ENCODE assay signal across 23 cellular contexts in genomic region chrX:9267415-9267814, GRCh38.
DNase-seq lines count a peak whose midpoint lies in the region; ATAC-seq, FAIRE-seq and TF ChIP-seq lines count a peak whose summit lies in the region.
"Had no signal": no experiment of that assay in that cellular context is flagged by ENCODE, and none has a peak within 500 bp of the region (broad histone marks: within the 10 kb centered on the region; RNA-seq: fewer than 3 reads in every experiment).

No MANE protein-coding gene starts in this region.

- H3K27me3 ChIP-seq in RWPE2 (ENCODE audit: insufficient read depth, poor library complexity, severe bottlenecking) (no peaks in the 10 kb centered on the region), HepG2 (ENCODE audit: control insufficient read depth in 1 of 2, insufficient read depth in 2 of 2, low read length in 2 of 2) (no peaks in the 10 kb centered on the region), ovary (no peaks in the 10 kb centered on the region)

- POLR2A ChIA-PET in HepG2 (lab: Yijun Ruan, JAX): no interaction called here
- POLR2A ChIA-PET in HEK293T (lab: Yijun Ruan, JAX): no interaction called here

- TF ChIP-seq EP300 in HepG2 (IDR thresholded peaks at IDR 0.05; ENCODE audit: low read depth in 2 of 2, low read length in 2 of 2) (peak in 1 of 2 experiments; percentile 70; a peak in 2 of 4 replicates), HepG2 (CRISPR knock-in tag; IDR thresholded peaks at IDR 0.05; ENCODE audit: borderline replicate concordance) (no peak), ovary (IDR thresholded peaks at IDR 0.05) (no peak)

- H3K9ac ChIP-seq in HepG2 (ENCODE audit: insufficient read depth, low read depth, low read length): no peak overlapping the region

- no peak overlapping the region for H2AFZ ChIP-seq in HepG2 (ENCODE audit: low read length)

- H3K79me2 ChIP-seq in HepG2 (ENCODE audit: insufficient read depth, low read length): no peaks in the 10 kb centered on the region

- peak; percentile 93 for FAIRE-seq in HepG2 (lab: Jason Lieb, UNC)
- FAIRE-seq: H54, HTR-8/SVneo, K562 had no signal

- TF ChIP-seq RAD21 in HepG2 (CRISPR knock-in tag; IDR thresholded peaks at IDR 0.05): no peak

- TF ChIP-seq POLR2A in HepG2 (IDR thresholded peaks at IDR 0.05; ENCODE audit: insufficient read depth in 1 of 2, low read depth in 2 of 2, low read length in 2 of 2) (no peak), ovary (IDR thresholded peaks at IDR 0.05) (no peak)

- H3K4me3 ChIP-seq in LNCaP clone FGC (ENCODE audit: low read depth, low read length) (no peak overlapping the region), RWPE2 (ENCODE audit: severe bottlenecking) (no peak overlapping the region), HepG2 (replicated peaks in 1 of 3; ENCODE audit: insufficient read depth in 1 of 3, low read depth in 2 of 3, low read length in 3 of 3) (no peak overlapping the region), ovary (no peak overlapping the region)
- H3K4me3 ChIP-seq: K562, SK-N-MC had no signal

- TF ChIP-seq CTCF in LNCaP clone FGC (IDR thresholded peaks at IDR 0.05; ENCODE audit: control insufficient read depth, extremely low read depth, insufficient read depth) (no peak), RWPE2 (IDR thresholded peaks at IDR 0.05; ENCODE audit: poor library complexity, severe bottlenecking) (no peak), HepG2 (CRISPR knock-in tag; IDR thresholded peaks at IDR 0.05) (no peak), ovary (IDR thresholded peaks at IDR 0.05) (no peak)

- 3% methylated on average over 6 of the region's 6 CpGs for WGBS in HepG2 (ENCODE audit: low lambda C conversion rate)
- WGBS in ovary, 3 donors: 50 to 52% (median 51%) methylated on average over 6 of the region's 6 CpGs

- intact Hi-C loops in HepG2 (cut with micrococcal nuclease; ENCODE audit: unreplicated experiment) (no loop called here), ovary (cut with DNase I) (no loop called here)

- no peaks in the 10 kb centered on the region for H3K4me1 ChIP-seq in RWPE2 (ENCODE audit: insufficient read depth, poor library complexity, severe bottlenecking)
- H3K4me1 ChIP-seq in HepG2 (ENCODE audit: insufficient read depth, low read length): peaks cover 29% of the 10 kb centered on the region
- no peaks in the 10 kb centered on the region for H3K4me1 ChIP-seq in ovary (ENCODE audit: insufficient read depth)

- peak; percentile 38; the same call in 1 of the 3 replicates for ATAC-seq in RWPE2 (ENCODE audit: low read depth)
- ATAC-seq in HepG2: peak; percentile 97
- ATAC-seq: K562, Right ventricle myocardium inferior, T-cell had no signal

- CTCF ChIA-PET in HepG2 (lab: Yijun Ruan, JAX; ENCODE audit: low intra/inter-chr PET ratio, low total read pairs) (no interaction called here), HEK293T (lab: Yijun Ruan, JAX) (no interaction called here)

- DNase-seq in Caki2 (ENCODE audit: low read depth): peak; percentile 38
- DNase-seq in LNCaP clone FGC (ENCODE audit: low read depth): peak; percentile 54
- DNase-seq in RWPE2 (ENCODE audit: low spot score): no peak
- DNase-seq in HepG2 (ENCODE audit: low spot score): peak; percentile 82
- no peak for DNase-seq in activated gamma-delta T cell (lab: John Stamatoyannopoulos, UW)
- no peak for DNase-seq in activated T-cell treated with anti-CD3 and anti-CD28 coated beads, Interleukin-2, amount 50 U/mL, for 48 hours
- no peak for DNase-seq in HEK293T (ENCODE audit: extremely low spot score)
- no peak for DNase-seq in ovary
- DNase-seq: C1 segment of cervical spinal cord; CD8-positive, alpha-beta memory T cell; DMS79 treated with DMSO at 0.1 percent for 48 hours; HFFc6; NCI-H1417; NCI-H1930; NCI-H226; NCI-H524; T-cell had no signal

- no peak overlapping the region for H3K27ac ChIP-seq in RWPE2 (ENCODE audit: poor library complexity, severe bottlenecking)
- H3K27ac ChIP-seq in HepG2 (ENCODE audit: extremely low read length, insufficient read depth, low read length): no peak overlapping the region
- H3K27ac ChIP-seq in ovary: no peak overlapping the region
- H3K27ac ChIP-seq: HL-60, SK-N-MC had no signal

- no TSS peak for BruUV-seq in HepG2 (replicated peaks; lab: Mats Ljungman, UMichigan)

- no peaks in the 10 kb centered on the region for H4K20me1 ChIP-seq in HepG2 (ENCODE audit: insufficient read depth, low read length)

- H3K9me3 ChIP-seq in RWPE2 (ENCODE audit: severe bottlenecking) (no peaks in the 10 kb centered on the region), HepG2 (ENCODE audit: low read length) (no peaks in the 10 kb centered on the region), ovary (no peaks in the 10 kb centered on the region)

- no peak overlapping the region for H3K4me2 ChIP-seq in HepG2 (ENCODE audit: low read depth, low read length)

- in situ Hi-C loops in Caki2 (cut with HindIII; ENCODE audit: low pct_unique_long_range_greater_than_20kb, low sequenced_read_pairs): no loop called here
- in situ Hi-C loops in HepG2 (cut with HindIII; ENCODE audit: extremely low pct_ligation_motif_present, low pct_unique_long_range_greater_than_20kb): no loop called here

- H3K36me3 ChIP-seq in RWPE2 (ENCODE audit: low read depth) (no peaks in the 10 kb centered on the region), HepG2 (replicated peaks in 1 of 2; ENCODE audit: control insufficient read depth in 1 of 2, insufficient read depth in 2 of 2, low read length in 2 of 2) (no peaks in the 10 kb centered on the region), ovary (no peaks in the 10 kb centered on the region)

TF ChIP-seq in HepG2, 621 proteins besides CTCF, POLR2A, EP300 and RAD21 (continues in another document):
- no peak for TF ChIP-seq ATF3 (CRISPR knock-in tag; IDR thresholded peaks at IDR 0.05)
- no peak for TF ChIP-seq SNAPC5 (CRISPR knock-in tag; IDR thresholded peaks at IDR 0.05; ENCODE audit: borderline replicate concordance)
- TF ChIP-seq GTF3A (CRISPR knock-in tag; conservative IDR thresholded peaks at IDR 0.05): no peak
- no peak for TF ChIP-seq HIC2 (CRISPR knock-in tag; IDR thresholded peaks at IDR 0.05; ENCODE audit: low read depth)

TF ChIP-seq in HEK293T, 16 proteins besides CTCF, POLR2A, EP300 and RAD21:
- TF ChIP-seq PKNOX1 (IDR thresholded peaks at IDR 0.05) (no peak), ARNT (IDR thresholded peaks at IDR 0.05) (no peak), LEF1 (IDR thresholded peaks at IDR 0.05; ENCODE audit: borderline replicate concordance) (no peak), CTBP1 (IDR thresholded peaks at IDR 0.05; ENCODE audit: borderline replicate concordance) (no peak)

Comparison
In these comparisons a context has a peak if more than half of its experiments do, and no peak if none do; other contexts are left out.
1. DNase-seq: peak in Caki2 (single experiment), LNCaP clone FGC (single experiment) and HepG2 (single experiment); none in RWPE2 (single experiment), activated gamma-delta T cell (single experiment), activated T-cell treated with anti-CD3 and anti-CD28 coated beads, Interleukin-2, amount 50 U/mL, for 48 hours (0 of 2), HEK293T (single experiment) and ovary (0 of 5).